Comparison of ENCODE assay signal across 1 cellular context in the genomic region with DNA sequence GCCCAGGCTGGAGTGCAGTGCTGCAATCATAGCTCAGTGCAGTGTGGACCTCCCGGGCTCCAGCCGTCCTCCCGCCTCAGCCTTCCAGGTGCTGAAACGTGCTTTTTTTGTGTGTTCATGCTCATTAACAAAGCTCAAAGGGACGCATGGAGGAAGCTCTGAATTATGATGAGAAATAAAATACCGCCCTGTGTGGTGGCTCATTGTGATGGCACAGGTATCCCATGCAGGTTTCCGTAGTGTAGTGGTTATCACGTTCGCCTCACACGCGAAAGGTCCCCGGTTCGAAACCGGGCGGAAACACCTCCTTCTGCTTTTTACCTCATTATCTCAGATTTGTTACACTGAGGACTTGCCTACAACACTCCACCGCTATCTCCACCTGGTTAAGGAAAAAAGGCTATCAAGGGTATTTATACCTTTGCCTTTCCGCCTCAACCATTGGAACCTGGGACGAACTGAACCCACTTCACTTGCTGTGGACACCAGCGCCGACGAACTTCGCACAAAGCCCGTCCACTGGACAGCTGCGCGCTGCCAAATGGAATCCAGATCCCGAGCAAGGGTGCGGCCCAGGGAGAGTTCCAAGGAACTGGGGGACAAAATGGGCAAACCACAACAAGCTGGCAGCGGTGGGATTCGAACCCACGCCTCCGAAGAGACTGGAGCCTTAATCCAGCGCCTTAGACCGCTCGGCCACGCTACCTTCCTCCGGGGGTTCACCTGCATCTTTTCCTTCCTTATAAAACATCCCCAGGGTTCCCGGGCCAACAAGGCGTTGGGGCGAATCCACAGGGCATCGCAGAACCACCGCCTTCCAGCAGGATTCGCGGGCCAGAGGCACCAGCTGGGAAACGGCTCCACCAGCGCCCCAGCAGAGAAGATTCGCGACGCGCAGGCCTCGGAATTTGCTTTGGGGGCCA.
TF ChIP-seq lines count a peak whose summit lies in the region.

No MANE protein-coding gene starts in this region.

TF ChIP-seq in GM12878, 131 proteins besides CTCF, POLR2A, EP300 and RAD21 (continued from another document and continues in another):
- TF ChIP-seq, protein P1, sequence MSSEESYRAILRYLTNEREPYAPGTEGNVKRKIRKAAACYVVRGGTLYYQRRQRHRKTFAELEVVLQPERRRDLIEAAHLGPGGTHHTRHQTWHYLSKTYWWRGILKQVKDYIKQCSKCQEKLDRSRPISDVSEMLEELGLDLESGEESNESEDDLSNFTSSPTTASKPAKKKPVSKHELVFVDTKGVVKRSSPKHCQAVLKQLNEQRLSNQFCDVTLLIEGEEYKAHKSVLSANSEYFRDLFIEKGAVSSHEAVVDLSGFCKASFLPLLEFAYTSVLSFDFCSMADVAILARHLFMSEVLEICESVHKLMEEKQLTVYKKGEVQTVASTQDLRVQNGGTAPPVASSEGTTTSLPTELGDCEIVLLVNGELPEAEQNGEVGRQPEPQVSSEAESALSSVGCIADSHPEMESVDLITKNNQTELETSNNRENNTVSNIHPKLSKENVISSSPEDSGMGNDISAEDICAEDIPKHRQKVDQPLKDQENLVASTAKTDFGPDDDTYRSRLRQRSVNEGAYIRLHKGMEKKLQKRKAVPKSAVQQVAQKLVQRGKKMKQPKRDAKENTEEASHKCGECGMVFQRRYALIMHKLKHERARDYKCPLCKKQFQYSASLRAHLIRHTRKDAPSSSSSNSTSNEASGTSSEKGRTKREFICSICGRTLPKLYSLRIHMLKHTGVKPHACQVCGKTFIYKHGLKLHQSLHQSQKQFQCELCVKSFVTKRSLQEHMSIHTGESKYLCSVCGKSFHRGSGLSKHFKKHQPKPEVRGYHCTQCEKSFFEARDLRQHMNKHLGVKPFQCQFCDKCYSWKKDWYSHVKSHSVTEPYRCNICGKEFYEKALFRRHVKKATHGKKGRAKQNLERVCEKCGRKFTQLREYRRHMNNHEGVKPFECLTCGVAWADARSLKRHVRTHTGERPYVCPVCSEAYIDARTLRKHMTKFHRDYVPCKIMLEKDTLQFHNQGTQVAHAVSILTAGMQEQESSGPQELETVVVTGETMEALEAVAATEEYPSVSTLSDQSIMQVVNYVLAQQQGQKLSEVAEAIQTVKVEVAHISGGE (CRISPR knock-in tag; IDR thresholded peaks at IDR 0.05): no peak
- peak; percentile 63 to 77; a peak in 3 of 4 replicates for TF ChIP-seq BHLHE40 (IDR thresholded peaks at IDR 0.05; ENCODE audit: borderline replicate concordance in 1 of 2, low read depth in 2 of 2, low read length in 1 of 2)
- TF ChIP-seq IKZF2 (IDR thresholded peaks at IDR 0.05): peak; percentile 46 to 52; a peak in 2 of 4 replicates
- no peak; the same call in 1 of the 2 replicates for TF ChIP-seq MTA3 (IDR thresholded peaks at IDR 0.05; ENCODE audit: borderline replicate concordance, low read length)
- TF ChIP-seq ASH2L (IDR thresholded peaks at IDR 0.05; ENCODE audit: borderline replicate concordance, low read depth): 0 out of 2 replicates have a peak, but pooled peaks have one; percentile 57
- TF ChIP-seq HDGF (IDR thresholded peaks at IDR 0.05): no peak
- TF ChIP-seq, protein P2, sequence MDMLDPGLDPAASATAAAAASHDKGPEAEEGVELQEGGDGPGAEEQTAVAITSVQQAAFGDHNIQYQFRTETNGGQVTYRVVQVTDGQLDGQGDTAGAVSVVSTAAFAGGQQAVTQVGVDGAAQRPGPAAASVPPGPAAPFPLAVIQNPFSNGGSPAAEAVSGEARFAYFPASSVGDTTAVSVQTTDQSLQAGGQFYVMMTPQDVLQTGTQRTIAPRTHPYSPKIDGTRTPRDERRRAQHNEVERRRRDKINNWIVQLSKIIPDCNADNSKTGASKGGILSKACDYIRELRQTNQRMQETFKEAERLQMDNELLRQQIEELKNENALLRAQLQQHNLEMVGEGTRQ (IDR thresholded peaks at IDR 0.05; ENCODE audit: borderline replicate concordance, low read depth, low read length): no peak
- TF ChIP-seq CBX5 (IDR thresholded peaks at IDR 0.05; ENCODE audit: low read depth): 0 out of 2 replicates have a peak, but pooled peaks have one; percentile 12
- no peak for TF ChIP-seq NR2C2 (IDR thresholded peaks at IDR 0.05; ENCODE audit: borderline replicate concordance, control insufficient read depth, insufficient read length, low read depth)
- TF ChIP-seq STAT3 (IDR thresholded peaks at IDR 0.05; ENCODE audit: low read depth, low read length): no peak
- TF ChIP-seq CBX3 (IDR thresholded peaks at IDR 0.05; ENCODE audit: borderline replicate concordance, low read depth): no peak
- TF ChIP-seq, protein P3, sequence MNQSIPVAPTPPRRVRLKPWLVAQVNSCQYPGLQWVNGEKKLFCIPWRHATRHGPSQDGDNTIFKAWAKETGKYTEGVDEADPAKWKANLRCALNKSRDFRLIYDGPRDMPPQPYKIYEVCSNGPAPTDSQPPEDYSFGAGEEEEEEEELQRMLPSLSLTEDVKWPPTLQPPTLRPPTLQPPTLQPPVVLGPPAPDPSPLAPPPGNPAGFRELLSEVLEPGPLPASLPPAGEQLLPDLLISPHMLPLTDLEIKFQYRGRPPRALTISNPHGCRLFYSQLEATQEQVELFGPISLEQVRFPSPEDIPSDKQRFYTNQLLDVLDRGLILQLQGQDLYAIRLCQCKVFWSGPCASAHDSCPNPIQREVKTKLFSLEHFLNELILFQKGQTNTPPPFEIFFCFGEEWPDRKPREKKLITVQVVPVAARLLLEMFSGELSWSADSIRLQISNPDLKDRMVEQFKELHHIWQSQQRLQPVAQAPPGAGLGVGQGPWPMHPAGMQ (IDR thresholded peaks at IDR 0.05; ENCODE audit: borderline replicate concordance): no peak
- TF ChIP-seq, protein P4, sequence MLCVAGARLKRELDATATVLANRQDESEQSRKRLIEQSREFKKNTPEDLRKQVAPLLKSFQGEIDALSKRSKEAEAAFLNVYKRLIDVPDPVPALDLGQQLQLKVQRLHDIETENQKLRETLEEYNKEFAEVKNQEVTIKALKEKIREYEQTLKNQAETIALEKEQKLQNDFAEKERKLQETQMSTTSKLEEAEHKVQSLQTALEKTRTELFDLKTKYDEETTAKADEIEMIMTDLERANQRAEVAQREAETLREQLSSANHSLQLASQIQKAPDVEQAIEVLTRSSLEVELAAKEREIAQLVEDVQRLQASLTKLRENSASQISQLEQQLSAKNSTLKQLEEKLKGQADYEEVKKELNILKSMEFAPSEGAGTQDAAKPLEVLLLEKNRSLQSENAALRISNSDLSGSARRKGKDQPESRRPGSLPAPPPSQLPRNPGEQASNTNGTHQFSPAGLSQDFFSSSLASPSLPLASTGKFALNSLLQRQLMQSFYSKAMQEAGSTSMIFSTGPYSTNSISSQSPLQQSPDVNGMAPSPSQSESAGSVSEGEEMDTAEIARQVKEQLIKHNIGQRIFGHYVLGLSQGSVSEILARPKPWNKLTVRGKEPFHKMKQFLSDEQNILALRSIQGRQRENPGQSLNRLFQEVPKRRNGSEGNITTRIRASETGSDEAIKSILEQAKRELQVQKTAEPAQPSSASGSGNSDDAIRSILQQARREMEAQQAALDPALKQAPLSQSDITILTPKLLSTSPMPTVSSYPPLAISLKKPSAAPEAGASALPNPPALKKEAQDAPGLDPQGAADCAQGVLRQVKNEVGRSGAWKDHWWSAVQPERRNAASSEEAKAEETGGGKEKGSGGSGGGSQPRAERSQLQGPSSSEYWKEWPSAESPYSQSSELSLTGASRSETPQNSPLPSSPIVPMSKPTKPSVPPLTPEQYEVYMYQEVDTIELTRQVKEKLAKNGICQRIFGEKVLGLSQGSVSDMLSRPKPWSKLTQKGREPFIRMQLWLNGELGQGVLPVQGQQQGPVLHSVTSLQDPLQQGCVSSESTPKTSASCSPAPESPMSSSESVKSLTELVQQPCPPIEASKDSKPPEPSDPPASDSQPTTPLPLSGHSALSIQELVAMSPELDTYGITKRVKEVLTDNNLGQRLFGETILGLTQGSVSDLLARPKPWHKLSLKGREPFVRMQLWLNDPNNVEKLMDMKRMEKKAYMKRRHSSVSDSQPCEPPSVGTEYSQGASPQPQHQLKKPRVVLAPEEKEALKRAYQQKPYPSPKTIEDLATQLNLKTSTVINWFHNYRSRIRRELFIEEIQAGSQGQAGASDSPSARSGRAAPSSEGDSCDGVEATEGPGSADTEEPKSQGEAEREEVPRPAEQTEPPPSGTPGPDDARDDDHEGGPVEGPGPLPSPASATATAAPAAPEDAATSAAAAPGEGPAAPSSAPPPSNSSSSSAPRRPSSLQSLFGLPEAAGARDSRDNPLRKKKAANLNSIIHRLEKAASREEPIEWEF (IDR thresholded peaks at IDR 0.05; ENCODE audit: insufficient replicate concordance, low read depth, low read length): no peak
- TF ChIP-seq, protein P5, sequence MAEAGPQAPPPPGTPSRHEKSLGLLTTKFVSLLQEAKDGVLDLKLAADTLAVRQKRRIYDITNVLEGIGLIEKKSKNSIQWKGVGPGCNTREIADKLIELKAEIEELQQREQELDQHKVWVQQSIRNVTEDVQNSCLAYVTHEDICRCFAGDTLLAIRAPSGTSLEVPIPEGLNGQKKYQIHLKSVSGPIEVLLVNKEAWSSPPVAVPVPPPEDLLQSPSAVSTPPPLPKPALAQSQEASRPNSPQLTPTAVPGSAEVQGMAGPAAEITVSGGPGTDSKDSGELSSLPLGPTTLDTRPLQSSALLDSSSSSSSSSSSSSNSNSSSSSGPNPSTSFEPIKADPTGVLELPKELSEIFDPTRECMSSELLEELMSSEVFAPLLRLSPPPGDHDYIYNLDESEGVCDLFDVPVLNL (IDR thresholded peaks at IDR 0.05; ENCODE audit: low read depth, low read length): no peak
- TF ChIP-seq SPI1 (IDR thresholded peaks at IDR 0.05; ENCODE audit: borderline replicate concordance, insufficient read depth, low read depth, low read length): no peak
- TF ChIP-seq, protein P6, sequence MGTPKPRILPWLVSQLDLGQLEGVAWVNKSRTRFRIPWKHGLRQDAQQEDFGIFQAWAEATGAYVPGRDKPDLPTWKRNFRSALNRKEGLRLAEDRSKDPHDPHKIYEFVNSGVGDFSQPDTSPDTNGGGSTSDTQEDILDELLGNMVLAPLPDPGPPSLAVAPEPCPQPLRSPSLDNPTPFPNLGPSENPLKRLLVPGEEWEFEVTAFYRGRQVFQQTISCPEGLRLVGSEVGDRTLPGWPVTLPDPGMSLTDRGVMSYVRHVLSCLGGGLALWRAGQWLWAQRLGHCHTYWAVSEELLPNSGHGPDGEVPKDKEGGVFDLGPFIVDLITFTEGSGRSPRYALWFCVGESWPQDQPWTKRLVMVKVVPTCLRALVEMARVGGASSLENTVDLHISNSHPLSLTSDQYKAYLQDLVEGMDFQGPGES (IDR thresholded peaks at IDR 0.05): no peak
- peak; percentile 81; the same call in 1 of the 2 replicates for TF ChIP-seq RCOR1 (conservative IDR thresholded peaks at IDR 0.05; ENCODE audit: low read depth, low read length)
- TF ChIP-seq, protein P7, sequence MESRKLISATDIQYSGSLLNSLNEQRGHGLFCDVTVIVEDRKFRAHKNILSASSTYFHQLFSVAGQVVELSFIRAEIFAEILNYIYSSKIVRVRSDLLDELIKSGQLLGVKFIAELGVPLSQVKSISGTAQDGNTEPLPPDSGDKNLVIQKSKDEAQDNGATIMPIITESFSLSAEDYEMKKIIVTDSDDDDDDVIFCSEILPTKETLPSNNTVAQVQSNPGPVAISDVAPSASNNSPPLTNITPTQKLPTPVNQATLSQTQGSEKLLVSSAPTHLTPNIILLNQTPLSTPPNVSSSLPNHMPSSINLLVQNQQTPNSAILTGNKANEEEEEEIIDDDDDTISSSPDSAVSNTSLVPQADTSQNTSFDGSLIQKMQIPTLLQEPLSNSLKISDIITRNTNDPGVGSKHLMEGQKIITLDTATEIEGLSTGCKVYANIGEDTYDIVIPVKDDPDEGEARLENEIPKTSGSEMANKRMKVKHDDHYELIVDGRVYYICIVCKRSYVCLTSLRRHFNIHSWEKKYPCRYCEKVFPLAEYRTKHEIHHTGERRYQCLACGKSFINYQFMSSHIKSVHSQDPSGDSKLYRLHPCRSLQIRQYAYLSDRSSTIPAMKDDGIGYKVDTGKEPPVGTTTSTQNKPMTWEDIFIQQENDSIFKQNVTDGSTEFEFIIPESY (IDR thresholded peaks at IDR 0.05): no peak
- no peak for TF ChIP-seq FOXK2 (IDR thresholded peaks at IDR 0.05)
- TF ChIP-seq, protein P8, sequence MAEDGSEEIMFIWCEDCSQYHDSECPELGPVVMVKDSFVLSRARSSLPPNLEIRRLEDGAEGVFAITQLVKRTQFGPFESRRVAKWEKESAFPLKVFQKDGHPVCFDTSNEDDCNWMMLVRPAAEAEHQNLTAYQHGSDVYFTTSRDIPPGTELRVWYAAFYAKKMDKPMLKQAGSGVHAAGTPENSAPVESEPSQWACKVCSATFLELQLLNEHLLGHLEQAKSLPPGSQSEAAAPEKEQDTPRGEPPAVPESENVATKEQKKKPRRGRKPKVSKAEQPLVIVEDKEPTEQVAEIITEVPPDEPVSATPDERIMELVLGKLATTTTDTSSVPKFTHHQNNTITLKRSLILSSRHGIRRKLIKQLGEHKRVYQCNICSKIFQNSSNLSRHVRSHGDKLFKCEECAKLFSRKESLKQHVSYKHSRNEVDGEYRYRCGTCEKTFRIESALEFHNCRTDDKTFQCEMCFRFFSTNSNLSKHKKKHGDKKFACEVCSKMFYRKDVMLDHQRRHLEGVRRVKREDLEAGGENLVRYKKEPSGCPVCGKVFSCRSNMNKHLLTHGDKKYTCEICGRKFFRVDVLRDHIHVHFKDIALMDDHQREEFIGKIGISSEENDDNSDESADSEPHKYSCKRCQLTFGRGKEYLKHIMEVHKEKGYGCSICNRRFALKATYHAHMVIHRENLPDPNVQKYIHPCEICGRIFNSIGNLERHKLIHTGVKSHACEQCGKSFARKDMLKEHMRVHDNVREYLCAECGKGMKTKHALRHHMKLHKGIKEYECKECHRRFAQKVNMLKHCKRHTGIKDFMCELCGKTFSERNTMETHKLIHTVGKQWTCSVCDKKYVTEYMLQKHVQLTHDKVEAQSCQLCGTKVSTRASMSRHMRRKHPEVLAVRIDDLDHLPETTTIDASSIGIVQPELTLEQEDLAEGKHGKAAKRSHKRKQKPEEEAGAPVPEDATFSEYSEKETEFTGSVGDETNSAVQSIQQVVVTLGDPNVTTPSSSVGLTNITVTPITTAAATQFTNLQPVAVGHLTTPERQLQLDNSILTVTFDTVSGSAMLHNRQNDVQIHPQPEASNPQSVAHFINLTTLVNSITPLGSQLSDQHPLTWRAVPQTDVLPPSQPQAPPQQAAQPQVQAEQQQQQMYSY (CRISPR knock-in tag; IDR thresholded peaks at IDR 0.05): no peak
- TF ChIP-seq PAX8 (IDR thresholded peaks at IDR 0.05): no peak
- TF ChIP-seq ZNF384 (IDR thresholded peaks at IDR 0.05; ENCODE audit: borderline replicate concordance, low read depth, low read length): no peak
- TF ChIP-seq EED (IDR thresholded peaks at IDR 0.05; ENCODE audit: low read depth): 0 out of 2 replicates have a peak, but pooled peaks have one; percentile 19
- no peak for TF ChIP-seq BMI1 (IDR thresholded peaks at IDR 0.05; ENCODE audit: borderline replicate concordance)
- no peak for TF ChIP-seq SMAD1 (IDR thresholded peaks at IDR 0.05; ENCODE audit: low read depth, partially characterized antibody)
- TF ChIP-seq RB1 (IDR thresholded peaks at IDR 0.05; ENCODE audit: borderline replicate concordance): no peak
- TF ChIP-seq ATF7 (IDR thresholded peaks at IDR 0.05; ENCODE audit: low read depth): peak; percentile 37
- no peak for TF ChIP-seq SUZ12 (IDR thresholded peaks at IDR 0.05; ENCODE audit: unreplicated experiment)
- TF ChIP-seq YBX1 (IDR thresholded peaks at IDR 0.05): no peak
- TF ChIP-seq CHD2 (IDR thresholded peaks at IDR 0.05; ENCODE audit: borderline replicate concordance, low read depth, low read length): no peak
- no peak for TF ChIP-seq SUPT20H (IDR thresholded peaks at IDR 0.05; ENCODE audit: borderline replicate concordance, control insufficient read depth, low read depth, low read length)
- TF ChIP-seq, protein P9, sequence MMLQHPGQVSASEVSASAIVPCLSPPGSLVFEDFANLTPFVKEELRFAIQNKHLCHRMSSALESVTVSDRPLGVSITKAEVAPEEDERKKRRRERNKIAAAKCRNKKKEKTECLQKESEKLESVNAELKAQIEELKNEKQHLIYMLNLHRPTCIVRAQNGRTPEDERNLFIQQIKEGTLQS (IDR thresholded peaks at IDR 0.05; ENCODE audit: borderline replicate concordance, extremely low read depth, low read depth, low read length): no peak
